ENCODE assay signal across 1 cellular context in the genomic region with DNA sequence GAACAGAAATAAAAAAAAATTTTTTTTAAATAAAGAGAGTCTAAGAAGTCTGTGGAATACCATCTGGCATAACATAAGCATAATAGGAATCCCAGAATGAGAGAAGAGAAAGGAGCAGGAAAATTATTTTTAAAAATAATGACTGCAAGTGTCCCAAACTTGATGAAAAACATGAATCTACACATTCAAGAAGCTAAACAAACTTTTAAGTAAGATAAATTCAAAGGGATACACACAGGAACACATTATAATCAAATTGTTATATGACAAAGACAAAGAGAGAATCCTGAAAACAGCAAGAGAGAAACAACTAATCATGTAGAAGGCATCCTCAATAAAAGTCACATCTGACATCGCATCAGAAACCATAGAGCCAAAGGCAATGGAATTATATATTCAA.
TF ChIP-seq lines count a peak whose summit lies in the region.

No MANE protein-coding gene starts in this region.

TF ChIP-seq in GM23338, 12 proteins besides CTCF, POLR2A, EP300 and RAD21 (continued from another document):
- TF ChIP-seq, protein P1, sequence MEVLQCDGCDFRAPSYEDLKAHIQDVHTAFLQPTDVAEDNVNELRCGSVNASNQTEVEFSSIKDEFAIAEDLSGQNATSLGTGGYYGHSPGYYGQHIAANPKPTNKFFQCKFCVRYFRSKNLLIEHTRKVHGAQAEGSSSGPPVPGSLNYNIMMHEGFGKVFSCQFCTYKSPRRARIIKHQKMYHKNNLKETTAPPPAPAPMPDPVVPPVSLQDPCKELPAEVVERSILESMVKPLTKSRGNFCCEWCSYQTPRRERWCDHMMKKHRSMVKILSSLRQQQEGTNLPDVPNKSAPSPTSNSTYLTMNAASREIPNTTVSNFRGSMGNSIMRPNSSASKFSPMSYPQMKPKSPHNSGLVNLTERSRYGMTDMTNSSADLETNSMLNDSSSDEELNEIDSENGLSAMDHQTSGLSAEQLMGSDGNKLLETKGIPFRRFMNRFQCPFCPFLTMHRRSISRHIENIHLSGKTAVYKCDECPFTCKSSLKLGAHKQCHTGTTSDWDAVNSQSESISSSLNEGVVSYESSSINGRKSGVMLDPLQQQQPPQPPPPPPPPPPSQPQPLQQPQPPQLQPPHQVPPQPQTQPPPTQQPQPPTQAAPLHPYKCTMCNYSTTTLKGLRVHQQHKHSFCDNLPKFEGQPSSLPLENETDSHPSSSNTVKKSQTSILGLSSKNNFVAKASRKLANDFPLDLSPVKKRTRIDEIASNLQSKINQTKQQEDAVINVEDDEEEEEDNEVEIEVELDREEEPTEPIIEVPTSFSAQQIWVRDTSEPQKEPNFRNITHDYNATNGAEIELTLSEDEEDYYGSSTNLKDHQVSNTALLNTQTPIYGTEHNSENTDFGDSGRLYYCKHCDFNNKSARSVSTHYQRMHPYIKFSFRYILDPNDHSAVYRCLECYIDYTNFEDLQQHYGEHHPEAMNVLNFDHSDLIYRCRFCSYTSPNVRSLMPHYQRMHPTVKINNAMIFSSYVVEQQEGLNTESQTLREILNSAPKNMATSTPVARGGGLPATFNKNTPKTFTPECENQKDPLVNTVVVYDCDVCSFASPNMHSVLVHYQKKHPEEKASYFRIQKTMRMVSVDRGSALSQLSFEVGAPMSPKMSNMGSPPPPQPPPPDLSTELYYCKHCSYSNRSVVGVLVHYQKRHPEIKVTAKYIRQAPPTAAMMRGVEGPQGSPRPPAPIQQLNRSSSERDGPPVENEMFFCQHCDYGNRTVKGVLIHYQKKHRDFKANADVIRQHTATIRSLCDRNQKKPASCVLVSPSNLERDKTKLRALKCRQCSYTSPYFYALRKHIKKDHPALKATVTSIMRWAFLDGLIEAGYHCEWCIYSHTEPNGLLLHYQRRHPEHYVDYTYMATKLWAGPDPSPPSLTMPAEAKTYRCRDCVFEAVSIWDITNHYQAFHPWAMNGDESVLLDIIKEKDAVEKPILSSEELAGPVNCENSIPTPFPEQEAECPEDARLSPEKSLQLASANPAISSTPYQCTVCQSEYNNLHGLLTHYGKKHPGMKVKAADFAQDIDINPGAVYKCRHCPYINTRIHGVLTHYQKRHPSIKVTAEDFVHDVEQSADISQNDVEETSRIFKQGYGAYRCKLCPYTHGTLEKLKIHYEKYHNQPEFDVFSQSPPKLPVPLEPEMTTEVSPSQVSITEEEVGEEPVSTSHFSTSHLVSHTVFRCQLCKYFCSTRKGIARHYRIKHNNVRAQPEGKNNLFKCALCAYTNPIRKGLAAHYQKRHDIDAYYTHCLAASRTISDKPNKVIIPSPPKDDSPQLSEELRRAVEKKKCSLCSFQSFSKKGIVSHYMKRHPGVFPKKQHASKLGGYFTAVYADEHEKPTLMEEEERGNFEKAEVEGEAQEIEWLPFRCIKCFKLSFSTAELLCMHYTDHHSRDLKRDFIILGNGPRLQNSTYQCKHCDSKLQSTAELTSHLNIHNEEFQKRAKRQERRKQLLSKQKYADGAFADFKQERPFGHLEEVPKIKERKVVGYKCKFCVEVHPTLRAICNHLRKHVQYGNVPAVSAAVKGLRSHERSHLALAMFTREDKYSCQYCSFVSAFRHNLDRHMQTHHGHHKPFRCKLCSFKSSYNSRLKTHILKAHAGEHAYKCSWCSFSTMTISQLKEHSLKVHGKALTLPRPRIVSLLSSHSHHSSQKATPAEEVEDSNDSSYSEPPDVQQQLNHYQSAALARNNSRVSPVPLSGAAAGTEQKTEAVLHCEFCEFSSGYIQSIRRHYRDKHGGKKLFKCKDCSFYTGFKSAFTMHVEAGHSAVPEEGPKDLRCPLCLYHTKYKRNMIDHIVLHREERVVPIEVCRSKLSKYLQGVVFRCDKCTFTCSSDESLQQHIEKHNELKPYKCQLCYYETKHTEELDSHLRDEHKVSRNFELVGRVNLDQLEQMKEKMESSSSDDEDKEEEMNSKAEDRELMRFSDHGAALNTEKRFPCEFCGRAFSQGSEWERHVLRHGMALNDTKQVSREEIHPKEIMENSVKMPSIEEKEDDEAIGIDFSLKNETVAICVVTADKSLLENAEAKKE (CRISPR knock-in tag; IDR thresholded peaks at IDR 0.05), result no peak
- no peak for TF ChIP-seq ZNF331 (CRISPR knock-in tag; IDR thresholded peaks at IDR 0.05; ENCODE audit: low read depth)
- TF ChIP-seq, protein P2, sequence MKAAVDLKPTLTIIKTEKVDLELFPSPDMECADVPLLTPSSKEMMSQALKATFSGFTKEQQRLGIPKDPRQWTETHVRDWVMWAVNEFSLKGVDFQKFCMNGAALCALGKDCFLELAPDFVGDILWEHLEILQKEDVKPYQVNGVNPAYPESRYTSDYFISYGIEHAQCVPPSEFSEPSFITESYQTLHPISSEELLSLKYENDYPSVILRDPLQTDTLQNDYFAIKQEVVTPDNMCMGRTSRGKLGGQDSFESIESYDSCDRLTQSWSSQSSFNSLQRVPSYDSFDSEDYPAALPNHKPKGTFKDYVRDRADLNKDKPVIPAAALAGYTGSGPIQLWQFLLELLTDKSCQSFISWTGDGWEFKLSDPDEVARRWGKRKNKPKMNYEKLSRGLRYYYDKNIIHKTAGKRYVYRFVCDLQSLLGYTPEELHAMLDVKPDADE (IDR thresholded peaks at IDR 0.05), result no peak
- no peak for TF ChIP-seq EZH2 (IDR thresholded peaks at IDR 0.05; ENCODE audit: low read depth, unreplicated experiment)
- no peak for TF ChIP-seq NANOG (IDR thresholded peaks at IDR 0.05; ENCODE audit: borderline replicate concordance)
- no peak for TF ChIP-seq EZH2phosphoT487 (IDR thresholded peaks at IDR 0.05; ENCODE audit: unreplicated experiment)
- no peak for TF ChIP-seq ZNF114 (CRISPR knock-in tag; IDR thresholded peaks at IDR 0.05)
